9 cellular contexts compared by ENCODE assay signal in genomic region chr2:37654419-37654818, GRCh38. TPM values are rescaled to one million over a fixed set of nuclear protein-coding genes. Genes with fewer than 3 reads are reported as not detected.
A peak's percentile ranks its signal among the peaks of the same experiment; 100 is the strongest.
DNase-seq lines count a peak whose midpoint lies in the region; ATAC-seq, FAIRE-seq and TF ChIP-seq lines count a peak whose summit lies in the region.
"Had no signal": no experiment of that assay in that cellular context is flagged by ENCODE, and none has a peak within 500 bp of the region (broad histone marks: within the 10 kb centered on the region; RNA-seq: fewer than 3 reads in every experiment).

No MANE protein-coding gene starts in this region.

- no peak overlapping the region for H2BK120ac ChIP-seq in H1 (replicated peaks; ENCODE audit: low read depth, low read length)

- peak overlapping the region; percentile 27 for H2AFZ ChIP-seq in MM.1S (ENCODE audit: low read length)
- no peak overlapping the region for H2AFZ ChIP-seq in H1 (ENCODE audit: low read length)

- no peak for ATAC-seq in CD8-positive, alpha-beta T cell
- ATAC-seq in GM18861 (IDR thresholded peaks at IDR 0.05; ENCODE audit: unreplicated experiment): no peak

- H3K4me2 ChIP-seq in MM.1S (ENCODE audit: low read depth, low read length) (peak overlapping the region; percentile 98), H1 (ENCODE audit: insufficient read depth in 1 of 2, low read depth in 2 of 2, low read length in 2 of 2) (peak overlapping the region; percentile 39 to 67)

- H3F3A ChIP-seq in MM.1S (ENCODE audit: insufficient read depth, low read length): peaks cover 45% of the 10 kb centered on the region

- H3K9ac ChIP-seq in MM.1S (ENCODE audit: low read length): peak overlapping the region; percentile 59
- H3K9ac ChIP-seq in H1 (replicated peaks in 1 of 4; ENCODE audit: extremely low read depth in 1 of 4, low read depth in 3 of 4, low read length in 3 of 4): no peak overlapping the region

- no peak for TF ChIP-seq RAD21 in H1 (IDR thresholded peaks at IDR 0.05 in 1 of 2, conservative IDR thresholded peaks at IDR 0.05 in 1 of 2; ENCODE audit: low read depth in 2 of 2, low read length in 2 of 2)

- no peak overlapping the region for H3K56ac ChIP-seq in H1 (replicated peaks; ENCODE audit: insufficient read length, low read depth, low read length)

- H4K20me1 ChIP-seq in MM.1S (ENCODE audit: insufficient read depth, low read length): no peaks in the 10 kb centered on the region
- peaks cover 0 to 7% of the 10 kb centered on the region in 2 experiments for H4K20me1 ChIP-seq in H1 (replicated peaks in 1 of 2; ENCODE audit: control insufficient read depth in 1 of 2, insufficient read depth in 2 of 2, low read length in 2 of 2)

- POLR2A ChIA-PET in CD8-positive, alpha-beta T cell (lab: Charles Lee): interaction anchor here (1.1 to 1.7 kb wide), 5 partner anchors 9 to 55 kb away, joined by 3 to 7 read pairs (median 4); partner anchors contain the start of gene CDC42EP3
- POLR2A ChIA-PET in H1 (lab: Charles Lee; ENCODE audit: partially characterized antibody): interaction anchor here (1.0 to 2.2 kb wide), 5 partner anchors 11 to 240 kb away, joined by 3 to 7 read pairs (median 4); partner anchors contain the start of gene CDC42EP3

- H3K36me3 ChIP-seq in CD8-positive, alpha-beta T cell (ENCODE audit: insufficient read depth, low read length): no peaks in the 10 kb centered on the region
- H3K36me3 ChIP-seq in MM.1S (replicated peaks; ENCODE audit: insufficient read depth, low read length) (no peaks in the 10 kb centered on the region), H1 (ENCODE audit: control insufficient read depth in 2 of 4, insufficient read depth in 4 of 4, low read length in 3 of 4) (peaks cover 0 to 4% (median 0%) of the 10 kb centered on the region in 4 experiments; a peak in 1 of 8 replicates), neutrophil (peaks cover 41% of the 10 kb centered on the region)

- H2BK15ac ChIP-seq in H1 (ENCODE audit: low read length): no peak overlapping the region

- H3K27ac Mint-ChIP-seq in CD8-positive, alpha-beta T cell: peak overlapping the region; percentile 95

- intact Hi-C loops in CD8-positive, alpha-beta T cell (cut with DNase I, micrococcal nuclease): loop anchor here in 1 of 2 experiments (10.0 kb wide), 1 partner anchor 240 kb away; no protein-coding TSS in a partner anchor

- H3K4me3 ChIP-seq in CD8-positive, alpha-beta T cell (ENCODE audit: low read depth, low read length): no peak overlapping the region
- H3K4me3 ChIP-seq in MM.1S (ENCODE audit: low read length) (peak overlapping the region; percentile 56), H1 (ENCODE audit: extremely low read depth in 1 of 4, insufficient read depth in 2 of 4, low read depth in 3 of 4, low read length in 4 of 4) (peak overlapping the region in 2 of 4 experiments; percentile 11 to 41; a peak in 3 of 8 replicates), neutrophil (ENCODE audit: low read depth in 1 of 2, low read length in 1 of 2) (peak overlapping the region; percentile 12 to 48)

- H3K27me3 ChIP-seq in CD8-positive, alpha-beta T cell (ENCODE audit: insufficient read depth, low read length): no peaks in the 10 kb centered on the region
- no peaks in the 10 kb centered on the region for H3K27me3 ChIP-seq in MM.1S (replicated peaks; ENCODE audit: insufficient read depth, low read length)
- H3K27me3 ChIP-seq in H1 (replicated peaks in 1 of 4; ENCODE audit: control insufficient read depth in 3 of 4, extremely low read depth in 1 of 4, insufficient read depth in 3 of 4, low read length in 3 of 4): no peaks in the 10 kb centered on the region; a peak in 1 of 7 replicates
- H3K27me3 ChIP-seq in neutrophil: no peaks in the 10 kb centered on the region

- no peak for TF ChIP-seq POLR2A in H1 (IDR thresholded peaks at IDR 0.05; ENCODE audit: control extremely low read depth in 1 of 2, low read depth in 2 of 2, low read length in 2 of 2)

- no peak for FAIRE-seq in H1 (lab: Jason Lieb, UNC)
- FAIRE-seq: H54 had no signal

- H3K9me3 Mint-ChIP-seq in CD8-positive, alpha-beta T cell: no peaks in the 10 kb centered on the region

- peak overlapping the region; percentile 13 for H4K5ac ChIP-seq in H1 (ENCODE audit: insufficient read length, low read depth, low read length)

- 0 out of 2 replicates have a peak overlapping the region, but pooled peaks have one; percentile 84 for H2BK20ac ChIP-seq in H1 (ENCODE audit: low read length)

- H3K27me3 Mint-ChIP-seq in CD8-positive, alpha-beta T cell (ENCODE audit: low read depth): no peaks in the 10 kb centered on the region

- H2AK5ac ChIP-seq in H1 (ENCODE audit: low read depth, low read length): peak overlapping the region; percentile 57; the same call in 1 of the 2 replicates

- H3K4me1 ChIP-seq in CD8-positive, alpha-beta T cell (ENCODE audit: insufficient read depth, low read length): peaks cover 82% of the 10 kb centered on the region
- H3K4me1 ChIP-seq in MM.1S (ENCODE audit: low read length): peaks cover 71% of the 10 kb centered on the region
- H3K4me1 ChIP-seq in H1 (replicated peaks in 1 of 4; ENCODE audit: control insufficient read depth in 3 of 4, insufficient read depth in 4 of 4, low read length in 3 of 4): peaks cover 17 to 45% (median 41%) of the 10 kb centered on the region in 4 experiments
- peaks cover 97 to 100% of the 10 kb centered on the region in 2 experiments for H3K4me1 ChIP-seq in neutrophil (ENCODE audit: control insufficient read depth in 1 of 2, insufficient read depth in 1 of 2, low read depth in 1 of 2, low read length in 1 of 2)

- 0 out of 2 replicates have a peak, but pooled peaks cover 4% of the 10 kb centered on the region for H3K23me2 ChIP-seq in H1 (ENCODE audit: low read depth, low read length)

- no peaks in the 10 kb centered on the region for H3K9me3 ChIP-seq in CD8-positive, alpha-beta T cell (ENCODE audit: low read length)
- no peaks in the 10 kb centered on the region for H3K9me3 ChIP-seq in MM.1S (replicated peaks; ENCODE audit: insufficient read depth, low read length)
- no peaks in the 10 kb centered on the region for H3K9me3 ChIP-seq in H1 (ENCODE audit: insufficient read depth in 2 of 2, low read depth in 1 of 2, low read length in 1 of 2)
- H3K9me3 ChIP-seq in neutrophil: no peaks in the 10 kb centered on the region

- CTCF ChIA-PET in CD8-positive, alpha-beta T cell (lab: Charles Lee): interaction anchor here (0.7 to 1.7 kb wide), 3 partner anchors 9 to 240 kb away, joined by 3 to 4 read pairs (median 3); no protein-coding TSS in a partner anchor
- CTCF ChIA-PET in H1 (lab: Charles Lee; ENCODE audit: partially characterized antibody): interaction anchor here (0.7 to 2.2 kb wide), 4 partner anchors 11 to 239 kb away, joined by 3 to 4 read pairs (median 4); no protein-coding TSS in a partner anchor

- H3K4me3 Mint-ChIP-seq in CD8-positive, alpha-beta T cell: peak overlapping the region; percentile 53

- H3K79me2 ChIP-seq in MM.1S (ENCODE audit: low read length): peaks cover 90% of the 10 kb centered on the region
- peaks cover 2 to 72% of the 10 kb centered on the region in 2 experiments; a peak in 3 of 4 replicates for H3K79me2 ChIP-seq in H1 (ENCODE audit: control insufficient read depth in 1 of 2, insufficient read depth in 2 of 2, low read length in 2 of 2)

- H3K79me1 ChIP-seq in H1 (ENCODE audit: low read depth, low read length): peaks cover 11% of the 10 kb centered on the region; the same call in 1 of the 2 replicates

- H3K18ac ChIP-seq in H1 (ENCODE audit: extremely low read depth, low read length): no peak overlapping the region

- no peak for DNase-seq in CD8-positive, alpha-beta T cell
- DNase-seq in MM.1S (no peak), H1 (ENCODE audit: low read depth in 1 of 2, low spot score in 2 of 2) (no peak), NCI-H1436 (lab: John Stamatoyannopoulos, UW) (no peak), GM19238 (ENCODE audit: insufficient read length, low spot score) (no peak), SIG-M5 (lab: John Stamatoyannopoulos, UW) (no peak)

- H4K91ac ChIP-seq in H1 (replicated peaks; ENCODE audit: insufficient read length, low read length): peak overlapping the region; percentile 77

- H3K36me3 Mint-ChIP-seq in CD8-positive, alpha-beta T cell: peaks cover 32% of the 10 kb centered on the region

- no peak overlapping the region for H4K8ac ChIP-seq in H1 (ENCODE audit: extremely low read depth, insufficient read depth, low read length)

- H2BK5ac ChIP-seq in H1 (ENCODE audit: low read depth, low read length): 0 out of 2 replicates have a peak overlapping the region, but pooled peaks have one; percentile 92

- no peak overlapping the region for H3K23ac ChIP-seq in H1 (ENCODE audit: insufficient read length)

- no peak for TF ChIP-seq CTCF in CD8-positive, alpha-beta T cell (IDR thresholded peaks at IDR 0.05)
- no peak for TF ChIP-seq CTCF in MM.1S (IDR thresholded peaks at IDR 0.05; ENCODE audit: low read length)
- no peak for TF ChIP-seq CTCF in H1 (IDR thresholded peaks at IDR 0.05; ENCODE audit: control extremely low read depth in 1 of 3, insufficient read depth in 1 of 3, low read depth in 1 of 3, low read length in 3 of 3)
- TF ChIP-seq CTCF in neutrophil (IDR thresholded peaks at IDR 0.05): no peak

- H3K9me2 ChIP-seq in MM.1S (replicated peaks; ENCODE audit: insufficient read depth, low read length): no peaks in the 10 kb centered on the region

- no peak overlapping the region for H3K27ac ChIP-seq in CD8-positive, alpha-beta T cell (ENCODE audit: low read depth, low read length)
- H3K27ac ChIP-seq in MM.1S (ENCODE audit: low read length) (peak overlapping the region; percentile 80), H1 (ENCODE audit: low read depth, low read length) (no peak overlapping the region), neutrophil (peak overlapping the region; percentile 96)

- no peak overlapping the region for H3K4ac ChIP-seq in H1 (replicated peaks; ENCODE audit: insufficient read length, low read depth, low read length)

- no peak for TF ChIP-seq EP300 in H1 (IDR thresholded peaks at IDR 0.05; ENCODE audit: borderline replicate concordance in 1 of 2, low read depth in 2 of 2, low read length in 2 of 2)

- peaks cover 95% of the 10 kb centered on the region for H3K4me1 Mint-ChIP-seq in CD8-positive, alpha-beta T cell (ENCODE audit: low read depth)

- WGBS in H1 (ENCODE audit: extremely low coverage in 1 of 2, insufficient coverage in 1 of 2, insufficient read length in 1 of 2, insufficient replicate concordance in 2 of 2, low coverage in 1 of 2, low lambda C conversion rate in 2 of 2, missing lambda C conversion rate in 1 of 2), 2 experiments: 49% methylated on average over 8 of the region's 8 CpGs; no CpG with 5 or more reads in 1 of the 2 experiments

- H2BK12ac ChIP-seq in H1 (ENCODE audit: low read depth, low read length): peak overlapping the region; percentile 94; the same call in 1 of the 2 replicates

- H3K14ac ChIP-seq in H1 (ENCODE audit: insufficient read length): no peak overlapping the region

RNA-seq across cellular contexts. Expression of gene CDC42EP3, which starts 17.0 kb away (rescaled TPM):
- 10 to 100 TPM; 27.4 to 28.1 TPM for total RNA-seq in CD8-positive, alpha-beta T cell
- 24.7 and 25.2 TPM in 2 replicates for total RNA-seq in H1 (2021; fragmentation: NEBNext Ultra II Directional; extraction: Animal tissue kit (Norgen Biotek cat#: 25700))
- 18.4 and 19.3 TPM in 2 replicates for polyA plus RNA-seq in H1 (2011; rRNA removed)
- 19.7 TPM for polyA plus RNA-seq in H1 (2011; cell fraction: cytosol; rRNA removed)
- 23.3 TPM for polyA plus RNA-seq in H1 (2011; cell fraction: nucleus; rRNA removed)
- 12.0 to 23.5 TPM (median 15.7 TPM) in 4 replicates for polyA plus RNA-seq in H1 (2012, experiment 1 of 2)
- polyA plus RNA-seq in H1 (2012, experiment 2 of 2): 7.4 TPM
- polyA plus RNA-seq in H1 (2013, experiment 1 of 2): 23.5 TPM
- 27.0 TPM for polyA plus RNA-seq in H1 (2013, experiment 2 of 2)
- 25.5 and 26.6 TPM in 2 replicates for polyA minus RNA-seq in H1 (2011; rRNA and poly(A)+ RNA removed)
- 10.1 TPM for polyA minus RNA-seq in H1 (2011; cell fraction: cytosol; rRNA and poly(A)+ RNA removed)
- polyA minus RNA-seq in H1 (2011; cell fraction: nucleus; rRNA and poly(A)+ RNA removed): 23.3 TPM

Comparison
In these comparisons a context has a peak if more than half of its experiments do, and no peak if none do; other contexts are left out.
1. H3K27ac ChIP-seq: peak in MM.1S (single experiment) and neutrophil (single experiment); none in CD8-positive, alpha-beta T cell (single experiment) and H1 (single experiment).